20 cellular contexts compared by ENCODE assay signal in the genomic region with DNA sequence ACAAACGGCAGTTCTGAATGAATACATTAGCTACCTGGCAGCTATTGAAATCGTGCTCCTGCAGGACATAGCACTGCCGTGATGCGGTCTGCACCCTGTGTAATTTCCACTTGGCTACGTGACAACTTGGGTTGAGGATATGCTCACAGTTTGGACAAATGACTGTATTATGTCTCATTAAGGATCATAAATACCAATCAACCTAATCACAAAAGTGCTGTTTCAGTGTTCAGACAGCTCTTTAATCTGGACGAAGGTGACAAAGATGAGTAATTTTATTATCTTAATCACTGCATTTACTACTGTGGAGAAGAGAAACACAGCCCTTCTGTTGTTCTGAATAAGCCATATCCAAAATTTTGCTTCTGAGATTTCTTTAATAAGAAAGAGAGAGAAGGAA.
DNase-seq lines count a peak whose midpoint lies in the region; ATAC-seq and TF ChIP-seq lines count a peak whose summit lies in the region.
"Had no signal": no experiment of that assay in that cellular context is flagged by ENCODE, and none has a peak within 500 bp of the region (broad histone marks: within the 10 kb centered on the region; RNA-seq: fewer than 3 reads in every experiment).

No MANE protein-coding gene starts in this region.

- H2AFZ ChIP-seq in mammary epithelial cell (ENCODE audit: low read depth, low read length) = no peak overlapping the region

- peaks cover 4% of the 10 kb centered on the region for H3K9me3 ChIP-seq in mammary epithelial cell (replicated peaks; ENCODE audit: insufficient read depth, low read length)

- H3K4me2 ChIP-seq in mammary epithelial cell (ENCODE audit: insufficient read depth, low read depth, low read length) = no peak overlapping the region

- TF ChIP-seq CTCF in mammary epithelial cell (conservative IDR thresholded peaks at IDR 0.05 in 1 of 2, IDR thresholded peaks at IDR 0.05 in 1 of 2; ENCODE audit: extremely low read depth in 1 of 2, insufficient read depth in 1 of 2, low read depth in 1 of 2, low read length in 2 of 2) = no peak

- in situ Hi-C loops in mammary epithelial cell (cut with MboI; ENCODE audit: low sequenced_read_pairs in 2 of 2) = no loop called here

- no peaks in the 10 kb centered on the region for H4K20me1 ChIP-seq in mammary epithelial cell (ENCODE audit: insufficient read depth, low read length)

- no peak overlapping the region for H3K9ac ChIP-seq in mammary epithelial cell (ENCODE audit: insufficient read depth, low read length)

- no peaks in the 10 kb centered on the region for H3K27me3 ChIP-seq in mammary epithelial cell (ENCODE audit: insufficient read depth, low read length)

- dilution Hi-C loops in mammary epithelial cell (cut with HindIII; ENCODE audit: low sequenced_read_pairs) = no loop called here

- H3K27ac ChIP-seq in mammary epithelial cell (ENCODE audit: insufficient read depth, low read depth, low read length) = no peak overlapping the region
- H3K27ac ChIP-seq: 22Rv1 had no signal

- intact Hi-C loops in mammary epithelial cell (cut with micrococcal nuclease) = no loop called here

- no peaks in the 10 kb centered on the region for H3K79me2 ChIP-seq in mammary epithelial cell (ENCODE audit: insufficient read depth, low read length)

- 1% methylated on average over 6 of the region's 6 CpGs for WGBS in mammary epithelial cell (ENCODE audit: low coverage, missing lambda C conversion rate)

- no peak overlapping the region for H3K4me3 ChIP-seq in mammary epithelial cell (replicated peaks in 1 of 3; ENCODE audit: insufficient read depth in 1 of 3, low read depth in 2 of 3, low read length in 3 of 3)
- H3K4me3 ChIP-seq: GM12878, K562 had no signal

- no peaks in the 10 kb centered on the region for H3K36me3 ChIP-seq in mammary epithelial cell (ENCODE audit: insufficient read depth, low read length)

- H3K4me1 ChIP-seq in mammary epithelial cell (ENCODE audit: insufficient read depth, low read length) = no peaks in the 10 kb centered on the region

- DNase-seq in NCI-H1436 (lab: John Stamatoyannopoulos, UW) (peak; percentile 9), NCI-H1436 treated with DMSO at 0.1 percent for 48 hours (lab: John Stamatoyannopoulos, UW) (no peak), NCI-H748 (lab: John Stamatoyannopoulos, UW; ENCODE audit: unreplicated experiment) (peak; percentile 66), mammary epithelial cell (peak; percentile 21), inferior parietal cortex (ENCODE audit: extremely low spot score) (no peak)
- DNase-seq in activated CD4-positive, CD25-positive, alpha-beta regulatory T cell treated with anti-CD3 and anti-CD28 coated beads, Interleukin-2, amount 50 U/mL, for 72 hours = no peak
- DNase-seq: EL, GOT3, MV-4-11, NCI-H146, NCI-H2107, NCI-H2227 treated with DMSO at 0.1 percent for 48 hours, NCI-H524, Right ventricle myocardium superior had no signal

- CTCF ChIA-PET in mammary epithelial cell (lab: Charles Lee; ENCODE audit: low non-redundant PET) = no interaction called here

- no peak for ATAC-seq in HG02885 (IDR thresholded peaks at IDR 0.05; ENCODE audit: poor library complexity, unreplicated experiment)
- no peak for ATAC-seq in GM19023 (IDR thresholded peaks at IDR 0.05; ENCODE audit: unreplicated experiment)
- ATAC-seq: GM12878, K562, Panc1 had no signal

- no TSS peak for BruUV-seq in mammary epithelial cell (replicated peaks; lab: Mats Ljungman, UMichigan)

Comparison
In these comparisons a context has a peak if more than half of its experiments do, and no peak if none do; other contexts are left out.
1. DNase-seq: peak in NCI-H1436 (single experiment), NCI-H748 (single experiment) and mammary epithelial cell (single experiment); none in NCI-H1436 treated with DMSO at 0.1 percent for 48 hours (single experiment), inferior parietal cortex (single experiment) and activated CD4-positive, CD25-positive, alpha-beta regulatory T cell treated with anti-CD3 and anti-CD28 coated beads, Interleukin-2, amount 50 U/mL, for 72 hours (single experiment).